In the genomic region with DNA sequence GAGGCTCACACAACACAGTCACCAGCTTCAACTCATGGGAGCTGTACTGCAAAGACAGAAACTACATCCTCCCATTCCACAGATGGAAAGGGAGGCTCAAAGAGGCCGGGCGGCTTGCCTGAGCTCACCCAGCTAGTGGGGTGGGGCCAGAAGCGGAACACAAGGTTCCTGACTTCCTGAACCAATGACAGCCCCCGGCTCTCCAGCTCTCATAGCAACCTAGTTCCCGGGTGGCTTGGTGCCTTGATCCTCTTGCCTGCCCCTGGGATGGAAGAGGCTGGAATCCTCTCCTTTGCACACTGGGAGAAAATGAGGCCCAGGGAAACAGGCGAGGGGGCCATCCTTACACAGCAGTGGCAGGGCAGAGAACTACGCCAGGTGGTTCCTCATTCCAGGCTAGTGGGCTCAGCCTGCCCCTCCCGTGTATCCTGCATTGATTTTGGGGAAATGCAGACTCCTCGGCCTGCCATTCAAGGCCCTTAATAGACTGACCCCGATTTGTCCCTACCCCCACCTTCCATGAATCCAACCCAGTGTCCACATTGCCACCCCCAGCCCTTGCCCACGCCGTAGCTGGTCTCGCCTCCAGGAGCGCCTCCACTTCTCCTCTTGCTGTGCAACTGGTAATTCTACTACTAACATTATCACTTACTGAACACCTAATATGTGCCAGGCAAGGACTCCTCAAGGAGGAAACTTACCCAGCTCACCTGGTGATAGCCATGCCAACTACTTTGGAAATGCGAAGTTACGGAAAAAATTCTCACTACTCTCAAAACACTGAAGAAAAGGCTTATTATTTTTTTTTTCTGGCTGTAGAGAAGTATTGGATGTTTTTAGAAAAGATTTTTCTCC, we compare ENCODE assay signal across 1 cellular context.
TF ChIP-seq lines count a peak whose summit lies in the region.

No MANE protein-coding gene starts in this region.

TF ChIP-seq in GM12878, 131 proteins besides CTCF, POLR2A, EP300 and RAD21:
- TF ChIP-seq, protein P1, sequence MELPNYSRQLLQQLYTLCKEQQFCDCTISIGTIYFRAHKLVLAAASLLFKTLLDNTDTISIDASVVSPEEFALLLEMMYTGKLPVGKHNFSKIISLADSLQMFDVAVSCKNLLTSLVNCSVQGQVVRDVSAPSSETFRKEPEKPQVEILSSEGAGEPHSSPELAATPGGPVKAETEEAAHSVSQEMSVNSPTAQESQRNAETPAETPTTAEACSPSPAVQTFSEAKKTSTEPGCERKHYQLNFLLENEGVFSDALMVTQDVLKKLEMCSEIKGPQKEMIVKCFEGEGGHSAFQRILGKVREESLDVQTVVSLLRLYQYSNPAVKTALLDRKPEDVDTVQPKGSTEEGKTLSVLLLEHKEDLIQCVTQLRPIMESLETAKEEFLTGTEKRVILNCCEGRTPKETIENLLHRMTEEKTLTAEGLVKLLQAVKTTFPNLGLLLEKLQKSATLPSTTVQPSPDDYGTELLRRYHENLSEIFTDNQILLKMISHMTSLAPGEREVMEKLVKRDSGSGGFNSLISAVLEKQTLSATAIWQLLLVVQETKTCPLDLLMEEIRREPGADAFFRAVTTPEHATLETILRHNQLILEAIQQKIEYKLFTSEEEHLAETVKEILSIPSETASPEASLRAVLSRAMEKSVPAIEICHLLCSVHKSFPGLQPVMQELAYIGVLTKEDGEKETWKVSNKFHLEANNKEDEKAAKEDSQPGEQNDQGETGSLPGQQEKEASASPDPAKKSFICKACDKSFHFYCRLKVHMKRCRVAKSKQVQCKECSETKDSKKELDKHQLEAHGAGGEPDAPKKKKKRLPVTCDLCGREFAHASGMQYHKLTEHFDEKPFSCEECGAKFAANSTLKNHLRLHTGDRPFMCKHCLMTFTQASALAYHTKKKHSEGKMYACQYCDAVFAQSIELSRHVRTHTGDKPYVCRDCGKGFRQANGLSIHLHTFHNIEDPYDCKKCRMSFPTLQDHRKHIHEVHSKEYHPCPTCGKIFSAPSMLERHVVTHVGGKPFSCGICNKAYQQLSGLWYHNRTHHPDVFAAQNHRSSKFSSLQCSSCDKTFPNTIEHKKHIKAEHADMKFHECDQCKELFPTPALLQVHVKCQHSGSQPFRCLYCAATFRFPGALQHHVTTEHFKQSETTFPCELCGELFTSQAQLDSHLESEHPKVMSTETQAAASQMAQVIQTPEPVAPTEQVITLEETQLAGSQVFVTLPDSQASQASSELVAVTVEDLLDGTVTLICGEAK (IDR thresholded peaks at IDR 0.05; ENCODE audit: borderline replicate concordance): peak; percentile 41; the same call in 1 of the 2 replicates
- TF ChIP-seq ZBED1 (IDR thresholded peaks at IDR 0.05; ENCODE audit: borderline replicate concordance): no peak
